24 cellular contexts compared by ENCODE assay signal in the genomic region with DNA sequence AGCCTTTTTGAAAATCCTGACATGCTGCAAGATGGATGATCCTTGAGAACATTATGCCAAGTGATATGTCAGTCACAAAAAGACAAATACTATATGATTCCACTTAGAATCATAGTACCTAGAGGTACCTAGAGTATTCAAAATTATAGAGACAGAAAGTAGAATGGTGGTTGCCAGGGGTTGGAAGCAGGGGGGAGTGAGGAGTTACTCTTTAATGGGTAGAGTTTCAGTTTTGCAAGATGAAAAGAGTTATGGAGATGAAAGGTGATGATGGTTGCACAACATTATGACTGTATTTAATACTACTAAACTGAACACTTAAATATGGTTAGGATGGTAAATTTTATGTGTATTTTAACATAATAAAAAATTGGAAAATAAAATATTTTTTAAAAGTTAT. TPM values are rescaled to one million over a fixed set of nuclear protein-coding genes. Genes with fewer than 3 reads are reported as not detected.
"Had no signal": no experiment of that assay in that cellular context is flagged by ENCODE, and none has a peak within 500 bp of the region (broad histone marks: within the 10 kb centered on the region; RNA-seq: fewer than 3 reads in every experiment).

No MANE protein-coding gene starts in this region.

- H3K27me3 Mint-ChIP-seq: activated CD4-positive, alpha-beta memory T cell treated with anti-CD3 and anti-CD28 coated beads for 36 hours; activated CD8-positive, alpha-beta memory T cell treated with anti-CD3 and anti-CD28 coated beads, Interleukin-2, amount 10 ng/mL, durations not matched to agents 7 days and 5 days; naive B cell had no signal

- H3K36me3 ChIP-seq: brain microvascular endothelial cell had no signal

- H3K27ac ChIP-seq: parathyroid adenoma, skin epidermis, suprapubic skin had no signal

- H2AFZ ChIP-seq: parathyroid adenoma had no signal

- H3K4me3 Mint-ChIP-seq: activated CD4-positive, alpha-beta memory T cell treated with anti-CD3 and anti-CD28 coated beads for 36 hours; activated CD8-positive, alpha-beta memory T cell treated with anti-CD3 and anti-CD28 coated beads, Interleukin-2, amount 10 ng/mL, durations not matched to agents 7 days and 5 days; naive B cell had no signal

- H3K4me1 ChIP-seq: ascending aorta, parathyroid adenoma, suprapubic skin had no signal

- H3K27me3 ChIP-seq: ascending aorta, brain microvascular endothelial cell, heart right ventricle, stomach, suprapubic skin, tibial nerve had no signal

- H3K79me2 ChIP-seq: parathyroid adenoma had no signal

- H3K4me3 ChIP-seq: ascending aorta, heart right ventricle, lung, skin epidermis, stomach, suprapubic skin, tibial nerve had no signal

- H3K9ac ChIP-seq: parathyroid adenoma had no signal

- DNase-seq: activated CD4-positive, alpha-beta memory T cell treated with anti-CD3 and anti-CD28 coated beads for 36 hours; activated CD4-positive, alpha-beta T cell treated with anti-CD3 and anti-CD28 coated beads for 4 hours; activated CD8-positive, alpha-beta memory T cell treated with anti-CD3 and anti-CD28 coated beads, Interleukin-2, amount 10 ng/mL, durations not matched to agents 7 days and 5 days; activated gamma-delta T cell treated with Interleukin-2 at 50 U/mL for 16 hours; brain microvascular endothelial cell; caudate nucleus; dermis blood vessel endothelial cell; effector CD8-positive, alpha-beta T cell; erythroblast; foreskin fibroblast; heart right ventricle; naive B cell; nucleus accumbens; right cardiac atrium; stimulated activated CD4-positive, alpha-beta T cell treated with anti-CD3 and anti-CD28 coated beads, Interleukin-1b, Interleukin-23, amount 100 ng/mL, for 48 hours; stomach; T-helper 1 cell had no signal

- H3K36me3 Mint-ChIP-seq: naive B cell had no signal

- H3K9me3 Mint-ChIP-seq: activated CD4-positive, alpha-beta memory T cell treated with anti-CD3 and anti-CD28 coated beads for 36 hours; naive B cell had no signal

- ATAC-seq: activated CD8-positive, alpha-beta memory T cell treated with anti-CD3 and anti-CD28 coated beads, Interleukin-2, amount 10 ng/mL, durations not matched to agents 7 days and 5 days had no signal

- H3K9me3 ChIP-seq: ascending aorta, heart right ventricle, stomach, suprapubic skin, tibial nerve had no signal

RNA-seq across cellular contexts. Expression of a gene that starts 37.9 kb away (rescaled TPM):
- total RNA-seq: activated CD4-positive, alpha-beta memory T cell treated with anti-CD3 and anti-CD28 coated beads for 36 hours; activated CD8-positive, alpha-beta memory T cell treated with anti-CD3 and anti-CD28 coated beads, Interleukin-2, amount 10 ng/mL, durations not matched to agents 7 days and 5 days; dermis blood vessel endothelial cell had no signal
- polyA plus RNA-seq: keratinocyte had no signal
